ENCODE assay signal across 7 cellular contexts in genomic region chr6:85678000-85678601, GRCh38. TPM values are rescaled to one million over a fixed set of nuclear protein-coding genes. Genes with fewer than 3 reads are reported as not detected.
A peak's percentile ranks its signal among the peaks of the same experiment; 100 is the strongest.
DNase-seq lines count a peak whose midpoint lies in the region; ATAC-seq and TF ChIP-seq lines count a peak whose summit lies in the region.

No MANE protein-coding gene starts in this region.

- no peak for ATAC-seq in RWPE2 (ENCODE audit: low read depth)
- ATAC-seq in HG03469 (IDR thresholded peaks at IDR 0.05; ENCODE audit: unreplicated experiment): no peak

- H3K4me2 ChIP-seq in fibroblast of lung (ENCODE audit: extremely low read depth, insufficient read depth, low read length) (peak overlapping the region; percentile 93), osteoblast (ENCODE audit: insufficient read depth, low read length) (peak overlapping the region; percentile 92)

- peak overlapping the region; percentile 97 for H3K4me3 ChIP-seq in H7 (ENCODE audit: insufficient read depth, low read depth, low read length)
- H3K4me3 ChIP-seq in RWPE2 (ENCODE audit: severe bottlenecking): peak overlapping the region; percentile 73
- peak overlapping the region; percentile 84 to 99 (median 97) for H3K4me3 ChIP-seq in fibroblast of lung (replicated peaks in 1 of 4; ENCODE audit: control extremely low read depth in 1 of 4, insufficient read depth in 1 of 4, low read depth in 3 of 4, low read length in 4 of 4)
- H3K4me3 ChIP-seq in osteoblast (ENCODE audit: insufficient read depth, low read length): peak overlapping the region; percentile 87

- H4K20me1 ChIP-seq in fibroblast of lung (ENCODE audit: control insufficient read depth, extremely low read depth, insufficient read depth, low read length) (peaks cover 6% of the 10 kb centered on the region), osteoblast (ENCODE audit: insufficient read depth, low read length) (peaks cover 38% of the 10 kb centered on the region)

- H3K27ac ChIP-seq in RWPE2 (ENCODE audit: poor library complexity, severe bottlenecking) (peak overlapping the region; percentile 93), fibroblast of lung (ENCODE audit: insufficient read depth, low read length) (peak overlapping the region; percentile 90), osteoblast (ENCODE audit: low read depth, low read length) (peak overlapping the region; percentile 79)

- H3K79me2 ChIP-seq in fibroblast of lung (ENCODE audit: control insufficient read depth, insufficient read depth, low read length) (peaks cover 52% of the 10 kb centered on the region), osteoblast (ENCODE audit: insufficient read depth, low read length) (peaks cover 46% of the 10 kb centered on the region)

- peak overlapping the region; percentile 95 for H3K9ac ChIP-seq in fibroblast of lung (ENCODE audit: insufficient read depth, low read length)

- peaks cover 13% of the 10 kb centered on the region for H3K4me1 ChIP-seq in RWPE2 (ENCODE audit: insufficient read depth, poor library complexity, severe bottlenecking)
- H3K4me1 ChIP-seq in fibroblast of lung (ENCODE audit: control insufficient read depth, extremely low read depth, insufficient read depth, low read length): peaks cover 2% of the 10 kb centered on the region
- H3K4me1 ChIP-seq in osteoblast (ENCODE audit: insufficient read depth, low read length): peaks cover 18% of the 10 kb centered on the region

- H3K27me3 ChIP-seq in H7 (ENCODE audit: control insufficient read depth, insufficient read depth, low read length) (no peaks in the 10 kb centered on the region), RWPE2 (ENCODE audit: insufficient read depth, poor library complexity, severe bottlenecking) (no peaks in the 10 kb centered on the region), fibroblast of lung (ENCODE audit: control insufficient read depth, insufficient read depth, low read length) (no peaks in the 10 kb centered on the region), osteoblast (ENCODE audit: insufficient read depth, low read length) (no peaks in the 10 kb centered on the region)

- no peak for TF ChIP-seq CTCF in RWPE2 (IDR thresholded peaks at IDR 0.05; ENCODE audit: poor library complexity, severe bottlenecking)
- TF ChIP-seq CTCF in fibroblast of lung (conservative IDR thresholded peaks at IDR 0.05 in 1 of 2, IDR thresholded peaks at IDR 0.05 in 1 of 2; ENCODE audit: low read depth in 1 of 2, low read length in 2 of 2): no peak
- no peak for TF ChIP-seq CTCF in osteoblast (IDR thresholded peaks at IDR 0.05; ENCODE audit: extremely low read depth, low read depth, low read length)

- no peak overlapping the region for H2AFZ ChIP-seq in fibroblast of lung (ENCODE audit: low read length)
- H2AFZ ChIP-seq in osteoblast (ENCODE audit: low read length): no peak overlapping the region

- peaks cover 2% of the 10 kb centered on the region for H3K9me3 ChIP-seq in RWPE2 (ENCODE audit: severe bottlenecking)
- no peaks in the 10 kb centered on the region for H3K9me3 ChIP-seq in fibroblast of lung (ENCODE audit: control insufficient read depth, insufficient read depth, low read depth, low read length)
- no peaks in the 10 kb centered on the region for H3K9me3 ChIP-seq in osteoblast (ENCODE audit: low read depth, low read length)

- DNase-seq in H7 (no peak), RWPE2 (ENCODE audit: low spot score) (no peak), fibroblast of lung (ENCODE audit: low read depth in 2 of 2) (no peak), osteoblast (ENCODE audit: insufficient read length, low spot score, missing footprints) (no peak), HPDE6-E6E7 (ENCODE audit: extremely low spot score) (no peak)
- DNase-seq in stimulated activated CD4-positive, alpha-beta T cell treated with anti-CD3 and anti-CD28 coated beads, Interleukin-15, amount 100 ng/mL, for 24 hours: no peak

- peaks cover 15% of the 10 kb centered on the region for H3K36me3 ChIP-seq in H7 (replicated peaks; ENCODE audit: control insufficient read depth, insufficient read depth, low read length)
- H3K36me3 ChIP-seq in RWPE2 (ENCODE audit: low read depth): peaks cover 41% of the 10 kb centered on the region
- H3K36me3 ChIP-seq in fibroblast of lung (ENCODE audit: control insufficient read depth, insufficient read depth, low read length): no peaks in the 10 kb centered on the region
- H3K36me3 ChIP-seq in osteoblast (ENCODE audit: insufficient read depth, low read length): peaks cover 34% of the 10 kb centered on the region

RNA-seq across cellular contexts. Expression of gene SYNCRIP, which starts 35.4 kb away (rescaled TPM):
- 58.0 and 60.7 TPM in 2 replicates for total RNA-seq in H7 (2014; rRNA removed; shearing (Covaris generic))
- 41.1 and 44.3 TPM in 2 replicates for total RNA-seq in fibroblast of lung
- polyA plus RNA-seq in fibroblast of lung: 29.2 and 37.7 TPM in 2 replicates
- 113 and 147 TPM in 2 replicates for polyA plus RNA-seq in fibroblast of lung (2012)
- 8.2 and 8.8 TPM in 2 replicates for polyA minus RNA-seq in fibroblast of lung (ENCODE audit: low replicate concordance)
- total RNA-seq in osteoblast: 59.4 and 59.8 TPM in 2 replicates
